Comparison of ENCODE assay signal across 22 cellular contexts in the genomic region with DNA sequence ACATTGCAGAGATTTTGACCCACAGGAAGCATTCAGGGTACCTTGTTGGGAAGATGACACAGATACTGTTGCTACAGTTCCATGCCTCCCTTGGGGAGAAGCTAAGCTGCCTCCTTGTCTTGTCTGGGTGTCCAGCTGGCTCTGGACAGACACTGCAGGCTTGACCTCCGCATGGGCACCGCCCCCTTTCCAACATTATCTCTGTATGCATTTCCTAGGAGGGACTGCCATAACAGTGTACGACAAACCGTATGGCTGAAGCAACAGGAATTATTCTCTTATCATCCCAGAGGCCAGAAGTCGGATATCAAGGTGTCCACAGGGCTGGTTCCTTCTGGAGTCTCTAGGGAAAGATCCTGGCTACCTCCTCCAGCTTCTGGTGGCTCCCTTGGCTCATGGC.
DNase-seq lines count a peak whose midpoint lies in the region; ATAC-seq and TF ChIP-seq lines count a peak whose summit lies in the region.
"Had no signal": no experiment of that assay in that cellular context is flagged by ENCODE, and none has a peak within 500 bp of the region (broad histone marks: within the 10 kb centered on the region; RNA-seq: fewer than 3 reads in every experiment).

No MANE protein-coding gene starts in this region.

- H2AK5ac ChIP-seq in IMR-90 (ENCODE audit: low read depth, low read length): no peak overlapping the region

- peak overlapping the region; percentile 72 for H2AK9ac ChIP-seq in IMR-90 (replicated peaks; ENCODE audit: low read depth, low read length, poor library complexity)

- H3K79me1 ChIP-seq in IMR-90 (ENCODE audit: low read depth in 1 of 2, low read length in 2 of 2): peaks cover 52 to 75% of the 10 kb centered on the region in 2 experiments

- no peak overlapping the region for H2BK5ac ChIP-seq in IMR-90 (ENCODE audit: low read depth, low read length, poor library complexity, severe bottlenecking)

- no peak overlapping the region for H2AFZ ChIP-seq in IMR-90 (replicated peaks; ENCODE audit: low read length, poor library complexity)
- H2AFZ ChIP-seq: GM23248 had no signal

- H3K9ac ChIP-seq in IMR-90 (ENCODE audit: low read depth, low read length): no peak overlapping the region
- H3K9ac ChIP-seq: GM23248 had no signal

- TF ChIP-seq POLR2A in IMR-90 (IDR thresholded peaks at IDR 0.05; ENCODE audit: low read depth, low read length): no peak
- TF ChIP-seq POLR2A in transverse colon (IDR thresholded peaks at IDR 0.05): no peak

- no peak overlapping the region for H3K4ac ChIP-seq in IMR-90 (ENCODE audit: low read depth, low read length)

- no peak overlapping the region for H3K18ac ChIP-seq in IMR-90 (ENCODE audit: low read depth, low read length)

- H3K9me3 Mint-ChIP-seq in activated T-cell treated with anti-CD3 and anti-CD28 coated beads, Interleukin-2, amount 50 U/mL, for 24 hours: no peaks in the 10 kb centered on the region
- no peaks in the 10 kb centered on the region for H3K9me3 Mint-ChIP-seq in activated T-cell treated with anti-CD3 and anti-CD28 coated beads, Interleukin-2, amount 50 U/mL, for 4 hours
- H3K9me3 Mint-ChIP-seq in WTC11: no peaks in the 10 kb centered on the region
- H3K9me3 Mint-ChIP-seq in progenitor cell of endocrine pancreas (ENCODE audit: low read depth): no peaks in the 10 kb centered on the region
- H3K9me3 Mint-ChIP-seq: CD4-positive, alpha-beta memory T cell; H9 had no signal

- H2BK120ac ChIP-seq in IMR-90 (ENCODE audit: low read depth, low read length): no peak overlapping the region

- no peak overlapping the region for H3K56ac ChIP-seq in IMR-90 (ENCODE audit: extremely low read depth, insufficient read depth, low read length)

- H2BK15ac ChIP-seq in IMR-90 (ENCODE audit: low read depth, low read length): no peak overlapping the region

- H3K23ac ChIP-seq in IMR-90 (ENCODE audit: low read depth, low read length): no peak overlapping the region

- H2BK20ac ChIP-seq in IMR-90 (ENCODE audit: low read depth, low read length): no peak overlapping the region

- H4K20me1 ChIP-seq in IMR-90 (ENCODE audit: insufficient read depth, low read length): peaks cover 24% of the 10 kb centered on the region

- dilution Hi-C loops in IMR-90 (cut with HindIII; ENCODE audit: low sequenced_read_pairs, unreplicated experiment): no loop called here

- in situ Hi-C loops in IMR-90 (cut with MboI; ENCODE audit: low sequenced_read_pairs) (no loop called here), transverse colon (cut with MboI; ENCODE audit: low pct_ligation_motif_present in 1 of 4, low pct_unique_long_range_greater_than_20kb in 1 of 4, low sequenced_read_pairs in 3 of 4) (no loop called here)

- peak overlapping the region; percentile 37 for H3K27ac Mint-ChIP-seq in activated T-cell treated with anti-CD3 and anti-CD28 coated beads, Interleukin-2, amount 50 U/mL, for 24 hours
- peak overlapping the region; percentile 76; the same call in 1 of the 2 replicates for H3K27ac Mint-ChIP-seq in WTC11
- peak overlapping the region; percentile 73 for H3K27ac Mint-ChIP-seq in progenitor cell of endocrine pancreas
- H3K27ac Mint-ChIP-seq: H9 had no signal

- H3K27ac ChIP-seq in IMR-90 (ENCODE audit: insufficient read depth, low read length): no peak overlapping the region
- no peak overlapping the region for H3K27ac ChIP-seq in transverse colon
- H3K27ac ChIP-seq: A549, GM23248 had no signal

- H3K4me1 Mint-ChIP-seq in activated T-cell treated with anti-CD3 and anti-CD28 coated beads, Interleukin-2, amount 50 U/mL, for 24 hours (ENCODE audit: low read depth): no peaks in the 10 kb centered on the region
- H3K4me1 Mint-ChIP-seq in activated T-cell treated with anti-CD3 and anti-CD28 coated beads, Interleukin-2, amount 50 U/mL, for 4 hours (ENCODE audit: low read depth): no peaks in the 10 kb centered on the region
- H3K4me1 Mint-ChIP-seq in WTC11 (no peaks in the 10 kb centered on the region), progenitor cell of endocrine pancreas (ENCODE audit: low read depth) (no peaks in the 10 kb centered on the region)

- H4K5ac ChIP-seq in IMR-90 (ENCODE audit: low read depth, low read length): no peak overlapping the region

- H3K9me1 ChIP-seq in IMR-90 (ENCODE audit: insufficient read depth, low read length): peaks cover 11% of the 10 kb centered on the region; the same call in 1 of the 2 replicates

- POLR2A ChIA-PET in IMR-90 (lab: Charles Lee; ENCODE audit: unreplicated experiment) (no interaction called here), WTC11 (lab: Charles Lee) (no interaction called here)

- no peak for TF ChIP-seq EP300 in transverse colon (IDR thresholded peaks at IDR 0.05; ENCODE audit: low read depth)

- no peak overlapping the region for H4K8ac ChIP-seq in IMR-90 (ENCODE audit: low read depth in 2 of 2, low read length in 2 of 2)

- no peaks in the 10 kb centered on the region for H3K27me3 ChIP-seq in IMR-90 (ENCODE audit: control insufficient read depth, insufficient read depth, low read length)
- H3K27me3 ChIP-seq in transverse colon: no peaks in the 10 kb centered on the region

- no peak for TF ChIP-seq RAD21 in IMR-90 (IDR thresholded peaks at IDR 0.05; ENCODE audit: low read length)

- peaks cover 48% of the 10 kb centered on the region for H3K36me3 Mint-ChIP-seq in activated T-cell treated with anti-CD3 and anti-CD28 coated beads, Interleukin-2, amount 50 U/mL, for 24 hours (ENCODE audit: low read depth)
- peaks cover 13% of the 10 kb centered on the region for H3K36me3 Mint-ChIP-seq in activated T-cell treated with anti-CD3 and anti-CD28 coated beads, Interleukin-2, amount 50 U/mL, for 4 hours (ENCODE audit: insufficient read depth)
- H3K36me3 Mint-ChIP-seq in WTC11 (peaks cover 18% of the 10 kb centered on the region), progenitor cell of endocrine pancreas (ENCODE audit: insufficient read depth) (peaks cover 10% of the 10 kb centered on the region)

- no peak overlapping the region for H4K91ac ChIP-seq in IMR-90 (ENCODE audit: insufficient read depth, low read depth, low read length)

- H3K4me1 ChIP-seq in IMR-90 (ENCODE audit: control insufficient read depth, insufficient read depth, low read length) (no peaks in the 10 kb centered on the region), transverse colon (no peaks in the 10 kb centered on the region)
- H3K4me1 ChIP-seq: A549 had no signal

- CTCF ChIA-PET in IMR-90 (lab: Yijun Ruan, JAX) (no interaction called here), WTC11 (lab: Charles Lee) (interaction anchor here (0.7 kb wide), 1 partner anchor 35 kb away, joined by 4 read pairs; no protein-coding TSS in a partner anchor)

- no peak overlapping the region for H3K14ac ChIP-seq in IMR-90 (replicated peaks; ENCODE audit: low read depth, low read length)

- H3K4me3 Mint-ChIP-seq in activated T-cell treated with anti-CD3 and anti-CD28 coated beads, Interleukin-2, amount 50 U/mL, for 24 hours: no peak overlapping the region
- H3K4me3 Mint-ChIP-seq in activated T-cell treated with anti-CD3 and anti-CD28 coated beads, Interleukin-2, amount 50 U/mL, for 4 hours: no peak overlapping the region
- H3K4me3 Mint-ChIP-seq in WTC11: no peak overlapping the region
- H3K4me3 Mint-ChIP-seq in progenitor cell of endocrine pancreas (ENCODE audit: low read depth): no peak overlapping the region
- H3K4me3 Mint-ChIP-seq: CD4-positive, alpha-beta memory T cell; H9 had no signal

- H3K36me3 ChIP-seq in IMR-90 (ENCODE audit: control insufficient read depth, insufficient read depth, low read length): peaks cover 46% of the 10 kb centered on the region
- H3K36me3 ChIP-seq in transverse colon: peaks cover 0 to 12% (median 5%) of the 10 kb centered on the region in 4 donors

- H3K9me3 ChIP-seq in IMR-90 (ENCODE audit: control insufficient read depth, insufficient read depth, low read length) (no peaks in the 10 kb centered on the region), transverse colon (no peaks in the 10 kb centered on the region)
- H3K9me3 ChIP-seq: A549 had no signal

- WGBS in IMR-90 (ENCODE audit: extremely low coverage in 2 of 2, insufficient read length in 1 of 2), 2 experiments: no CpG with 5 or more reads among the region's 5 CpGs
- WGBS in transverse colon (ENCODE audit: low coverage in 1 of 2), 2 donors: 92 to 100% methylated on average over 1 to 5 of the region's 5 CpGs

- H3K4me3 ChIP-seq in IMR-90 (ENCODE audit: insufficient read depth, low read depth, low read length) (no peak overlapping the region), transverse colon (no peak overlapping the region)
- H3K4me3 ChIP-seq: A549, GM23248 had no signal

- no peak for ATAC-seq in activated T-cell treated with anti-CD3 and anti-CD28 coated beads, Interleukin-2, amount 50 U/mL, for 4 hours
- ATAC-seq in IMR-90 (ENCODE audit: low read depth) (no peak), WTC11 (no peak)
- ATAC-seq: A549, HCT116 had no signal

- intact Hi-C loops in IMR-90 (cut with micrococcal nuclease) (no loop called here), transverse colon (cut with DNase I; ENCODE audit: low total_unique reads) (no loop called here)

- H3K27me3 Mint-ChIP-seq in activated T-cell treated with anti-CD3 and anti-CD28 coated beads, Interleukin-2, amount 50 U/mL, for 24 hours: no peaks in the 10 kb centered on the region
- H3K27me3 Mint-ChIP-seq in activated T-cell treated with anti-CD3 and anti-CD28 coated beads, Interleukin-2, amount 50 U/mL, for 4 hours (ENCODE audit: low read depth): no peaks in the 10 kb centered on the region
- H3K27me3 Mint-ChIP-seq in WTC11 (ENCODE audit: low read depth) (no peaks in the 10 kb centered on the region), progenitor cell of endocrine pancreas (no peaks in the 10 kb centered on the region)
- H3K27me3 Mint-ChIP-seq: CD4-positive, alpha-beta memory T cell had no signal

- no peak for DNase-seq in activated T-cell treated with anti-CD3 and anti-CD28 coated beads, Interleukin-2, amount 50 U/mL, for 24 hours
- DNase-seq in activated T-cell treated with anti-CD3 and anti-CD28 coated beads, Interleukin-2, amount 50 U/mL, for 4 hours: no peak
- DNase-seq in IMR-90 (no peak), WTC11 (ENCODE audit: low spot score) (no peak), progenitor cell of endocrine pancreas (ENCODE audit: low spot score, unreplicated experiment) (no peak), transverse colon (no peak), GM03348 (ENCODE audit: low spot score) (no peak), ecto neural progenitor cell (ENCODE audit: low spot score) (no peak)
- DNase-seq: 8988T; ACHN; AML-193; C1 segment of cervical spinal cord; Calu3; CD4-positive, alpha-beta memory T cell; COR-L47; DMS53; DMS79 treated with DMSO at 0.1 percent for 48 hours; GF-D8; GM23248; H9 had no signal

- TF ChIP-seq CTCF in IMR-90 (conservative IDR thresholded peaks at IDR 0.05; ENCODE audit: low read depth, low read length) (no peak), WTC11 (IDR thresholded peaks at IDR 0.05) (no peak), progenitor cell of endocrine pancreas (IDR thresholded peaks at IDR 0.05; ENCODE audit: unreplicated experiment) (no peak), transverse colon (IDR thresholded peaks at IDR 0.05) (no peak)

- no peak overlapping the region for H3K4me2 ChIP-seq in IMR-90 (ENCODE audit: low read depth, low read length)
- H3K4me2 ChIP-seq: A549 had no signal

- BruUV-seq in IMR-90 (replicated peaks; lab: Mats Ljungman, UMichigan): no TSS peak

TF ChIP-seq in IMR-90, 13 proteins besides CTCF, POLR2A, EP300 and RAD21 (continues in another document):
- TF ChIP-seq MAZ (IDR thresholded peaks at IDR 0.05; ENCODE audit: borderline replicate concordance, low read depth, low read length): no peak
